Comparison of ENCODE assay signal across 12 cellular contexts in genomic region chr12:132075026-132075713, GRCh38.
DNase-seq lines count a peak whose midpoint lies in the region; ATAC-seq and TF ChIP-seq lines count a peak whose summit lies in the region.
"Had no signal": no experiment of that assay in that cellular context is flagged by ENCODE, and none has a peak within 500 bp of the region (broad histone marks: within the 10 kb centered on the region; RNA-seq: fewer than 3 reads in every experiment).

No MANE protein-coding gene starts in this region.

- 93% methylated on average over 13 to 15 of the region's 15 CpGs for WGBS in testis, 2 donors

- H3K36me3 ChIP-seq in testis (ENCODE audit: low read depth, missing control alignments) = no peaks in the 10 kb centered on the region

- no peak for TF ChIP-seq POLR2A in testis (IDR thresholded peaks at IDR 0.05)

- H3K27me3 ChIP-seq in testis = no peaks in the 10 kb centered on the region
- H3K27me3 ChIP-seq: body of pancreas had no signal

- H3K27ac ChIP-seq in RWPE1 (no peak overlapping the region), testis (no peak overlapping the region)
- H3K27ac ChIP-seq: body of pancreas, skin epidermis had no signal

- ATAC-seq in GM18873 (IDR thresholded peaks at IDR 0.05; ENCODE audit: low FRiP score, unreplicated experiment) = no peak
- ATAC-seq: body of pancreas had no signal

- peaks cover 21% of the 10 kb centered on the region for H3K4me1 ChIP-seq in testis
- H3K4me1 ChIP-seq: body of pancreas had no signal

- POLR2A ChIA-PET in RWPE1 (lab: Yijun Ruan, JAX; ENCODE audit: low non-redundant PET) = no interaction called here

- CTCF ChIA-PET in RWPE1 (lab: Yijun Ruan, JAX) = no interaction called here

- intact Hi-C loops in testis (cut with DNase I; ENCODE audit: low total_unique reads) = no loop called here

- TF ChIP-seq CTCF in RWPE1 (conservative IDR thresholded peaks at IDR 0.05; ENCODE audit: low read depth) (0 out of 2 replicates have a peak, but pooled peaks have one; percentile 10), fibroblast of pulmonary artery (IDR thresholded peaks at IDR 0.05; ENCODE audit: low read length, missing control alignments) (peak; percentile 33), testis (IDR thresholded peaks at IDR 0.05) (no peak)

- H3K9me3 ChIP-seq in testis = no peaks in the 10 kb centered on the region
- H3K9me3 ChIP-seq: body of pancreas had no signal

- DNase-seq in activated effector memory CD4-positive, alpha-beta T cell treated with anti-CD3 and anti-CD28 coated beads, Interleukin-2, amount 50 U/mL, for 16 hours = peak; percentile 47
- no peak for DNase-seq in activated effector memory CD4-positive, alpha-beta T cell treated with Interleukin-2 at 50 U/mL for 16 hours
- DNase-seq in RWPE1 (ENCODE audit: low spot score) = no peak
- DNase-seq in fibroblast of pulmonary artery (ENCODE audit: low read depth) = no peak
- peak; percentile 14 for DNase-seq in testis
- no peak for DNase-seq in SHP77 treated with DMSO at 0.1 percent for 48 hours (lab: John Stamatoyannopoulos, UW)
- no peak for DNase-seq in GM19240 (ENCODE audit: insufficient read length, low spot score)
- DNase-seq: activated CD4-positive, alpha-beta T cell treated with anti-CD3 and anti-CD28 coated beads for 1 hour; body of pancreas; NCI-H2171 treated with DMSO at 0.1 percent for 48 hours had no signal

- H3K4me3 ChIP-seq in fibroblast of pulmonary artery (replicated peaks; ENCODE audit: low read depth, low read length) (no peak overlapping the region), testis (no peak overlapping the region)
- H3K4me3 ChIP-seq: body of pancreas, skin epidermis had no signal

Comparison
In these comparisons a context has a peak if more than half of its experiments do, and no peak if none do; other contexts are left out.
1. DNase-seq: peak in activated effector memory CD4-positive, alpha-beta T cell treated with anti-CD3 and anti-CD28 coated beads, Interleukin-2, amount 50 U/mL, for 16 hours (single experiment) and testis (single experiment); none in activated effector memory CD4-positive, alpha-beta T cell treated with Interleukin-2 at 50 U/mL for 16 hours (single experiment), RWPE1 (single experiment), fibroblast of pulmonary artery (single experiment), SHP77 treated with DMSO at 0.1 percent for 48 hours (single experiment) and GM19240 (single experiment).
2. CTCF ChIP-seq: peak in RWPE1 (single experiment) and fibroblast of pulmonary artery (single experiment); none in testis (0 of 3).